Comparison of ENCODE assay signal across 9 cellular contexts in the genomic region with DNA sequence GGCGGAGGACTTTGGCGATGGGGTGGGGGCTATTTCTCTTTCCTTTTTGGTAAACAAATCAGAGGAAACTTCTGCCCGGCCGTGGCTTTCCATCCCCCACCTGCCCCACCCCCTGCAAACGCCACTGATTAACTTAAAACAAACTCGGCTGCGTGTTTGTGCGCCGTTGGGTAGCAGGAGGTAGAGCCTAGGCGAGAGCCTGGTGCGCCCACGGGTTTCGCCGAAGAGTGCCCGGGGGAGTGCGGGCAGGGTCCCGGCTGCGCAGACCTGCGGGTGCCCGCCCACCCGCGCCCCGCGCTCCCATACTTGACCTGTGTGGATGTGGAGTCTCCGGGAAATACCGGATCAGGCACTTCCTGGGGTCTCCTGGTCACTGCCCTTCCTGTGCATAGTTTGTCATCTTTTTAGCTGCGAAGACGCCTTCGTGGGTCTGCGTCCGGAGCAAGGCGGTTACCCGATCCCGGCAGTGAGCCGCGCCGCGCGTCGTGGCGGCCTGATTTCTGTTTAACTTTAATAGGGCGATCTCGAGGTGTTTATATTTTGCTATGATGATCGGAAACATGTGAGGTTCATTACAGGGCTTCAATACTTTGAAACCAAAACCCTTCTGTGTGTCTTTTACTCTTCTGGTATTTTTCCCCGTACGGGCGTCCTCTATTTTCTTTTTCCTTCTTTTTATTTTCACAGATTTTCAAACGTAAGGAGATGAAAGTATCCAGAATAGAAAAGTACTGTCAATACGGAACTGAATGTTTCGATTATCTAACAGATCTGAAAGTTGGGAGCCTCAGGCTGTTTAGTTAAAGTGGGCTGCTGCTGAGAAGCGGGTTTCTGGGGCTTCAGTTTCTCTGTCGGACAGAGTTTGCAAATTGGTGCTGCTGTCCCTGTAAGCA. TPM values are rescaled to one million over a fixed set of nuclear protein-coding genes. Genes with fewer than 3 reads are reported as not detected.
DNase-seq lines count a peak whose midpoint lies in the region; ATAC-seq and TF ChIP-seq lines count a peak whose summit lies in the region.
"Had no signal": no experiment of that assay in that cellular context is flagged by ENCODE, and none has a peak within 500 bp of the region (broad histone marks: within the 10 kb centered on the region; RNA-seq: fewer than 3 reads in every experiment).

No MANE protein-coding gene starts in this region.

- no peak for TF ChIP-seq CTCF in GM06990 (IDR thresholded peaks at IDR 0.05; ENCODE audit: insufficient read depth, low read length, poor library complexity, severe bottlenecking)
- no peak for TF ChIP-seq CTCF in WI38 (IDR thresholded peaks at IDR 0.05; ENCODE audit: low read depth, low read length)

- ATAC-seq in left ventricle myocardium superior: peak; percentile 37
- ATAC-seq in HG02571 (IDR thresholded peaks at IDR 0.05; ENCODE audit: unreplicated experiment): no peak
- ATAC-seq in HG02610 (IDR thresholded peaks at IDR 0.05; ENCODE audit: unreplicated experiment): no peak

- DNase-seq in GM06990 (ENCODE audit: extremely low read depth, insufficient read length) (no peak), left ventricle myocardium superior (peak; percentile 35), retina (peak; percentile 75), hepatic stellate cell (ENCODE audit: low spot score) (no peak)
- no peak for DNase-seq in effector memory CD4-positive, alpha-beta T cell
- DNase-seq: NCI-H446 treated with DMSO at 0.1 percent for 48 hours had no signal

- H3K27ac ChIP-seq in effector memory CD4-positive, alpha-beta T cell (ENCODE audit: insufficient read depth, low read length, poor library complexity, severe bottlenecking): no peak overlapping the region

- no peaks in the 10 kb centered on the region for H3K9me3 ChIP-seq in effector memory CD4-positive, alpha-beta T cell (ENCODE audit: control insufficient read depth, low read length)

- peak overlapping the region; percentile 15 for H3K4me3 ChIP-seq in GM06990 (replicated peaks; ENCODE audit: low read depth, low read length)
- peak overlapping the region; percentile 38 for H3K4me3 ChIP-seq in WI38 (ENCODE audit: low read depth, low read length)
- H3K4me3 ChIP-seq in effector memory CD4-positive, alpha-beta T cell (ENCODE audit: insufficient read depth, low read depth, low read length, poor library complexity, severe bottlenecking): no peak overlapping the region

- H3K36me3 ChIP-seq in GM06990 (ENCODE audit: control insufficient read depth, insufficient read depth, low read length): no peaks in the 10 kb centered on the region
- no peaks in the 10 kb centered on the region for H3K36me3 ChIP-seq in effector memory CD4-positive, alpha-beta T cell (ENCODE audit: control insufficient read depth, insufficient read depth, low read length)

- intact Hi-C loops in left ventricle myocardium superior (cut with micrococcal nuclease): no loop called here

- peaks cover 20% of the 10 kb centered on the region for H3K4me1 ChIP-seq in effector memory CD4-positive, alpha-beta T cell (ENCODE audit: control insufficient read depth, insufficient read depth, low read length, poor library complexity, severe bottlenecking)

- H3K27me3 ChIP-seq in GM06990 (replicated peaks; ENCODE audit: control insufficient read depth, insufficient read depth, low read length): peaks cover 9% of the 10 kb centered on the region
- peaks cover 59% of the 10 kb centered on the region for H3K27me3 ChIP-seq in effector memory CD4-positive, alpha-beta T cell (replicated peaks; ENCODE audit: control insufficient read depth, insufficient read depth, low read length, poor library complexity, severe bottlenecking)

RNA-seq across cellular contexts. Expression of gene NR5A2, which starts 15.2 kb away (rescaled TPM):
- 1.7 TPM for total RNA-seq in left ventricle myocardium superior

Comparison
In these comparisons a context has a peak if more than half of its experiments do, and no peak if none do; other contexts are left out.
1. DNase-seq: peak in left ventricle myocardium superior (single experiment) and retina (single experiment); none in GM06990 (single experiment), effector memory CD4-positive, alpha-beta T cell (0 of 3) and hepatic stellate cell (single experiment).